8 cellular contexts compared by ENCODE assay signal in genomic region chr13:60654405-60654804, GRCh38.
DNase-seq lines count a peak whose midpoint lies in the region; ATAC-seq and TF ChIP-seq lines count a peak whose summit lies in the region.

No MANE protein-coding gene starts in this region.

- TF ChIP-seq POLR2A in vagina (IDR thresholded peaks at IDR 0.05): no peak

- H3K9me3 ChIP-seq in vagina: no peaks in the 10 kb centered on the region

- H3K27me3 ChIP-seq in vagina: no peaks in the 10 kb centered on the region

- no peaks in the 10 kb centered on the region for H3K4me1 ChIP-seq in vagina

- no peak for ATAC-seq in GM19397 (IDR thresholded peaks at IDR 0.05; ENCODE audit: unreplicated experiment)
- ATAC-seq in GM21619 (IDR thresholded peaks at IDR 0.05; ENCODE audit: unreplicated experiment): no peak
- no peak for ATAC-seq in HG03108 (IDR thresholded peaks at IDR 0.05; ENCODE audit: unreplicated experiment)

- intact Hi-C loops in vagina (cut with DNase I): no loop called here

- no peak overlapping the region for H3K27ac ChIP-seq in vagina

- H3K36me3 ChIP-seq in vagina: no peaks in the 10 kb centered on the region

- H3K4me3 ChIP-seq in GM12864 (ENCODE audit: low read depth, low read length) (no peak overlapping the region), epithelial cell of esophagus (ENCODE audit: low read length) (no peak overlapping the region), vagina (no peak overlapping the region)

- TF ChIP-seq CTCF in GM12864 (IDR thresholded peaks at IDR 0.05; ENCODE audit: low read depth, low read length, missing control alignments) (peak; percentile 21), epithelial cell of esophagus (IDR thresholded peaks at IDR 0.05; ENCODE audit: insufficient read depth, low read depth, low read length, missing control alignments) (peak; percentile 90), vagina (IDR thresholded peaks at IDR 0.05) (peak in 1 of 3 experiments; percentile 27)

- no peak for DNase-seq in GM12864 (ENCODE audit: low read depth)
- peak; percentile 16 to 58 for DNase-seq in NCI-H526 (lab: John Stamatoyannopoulos, UW)
- peak; percentile 64 for DNase-seq in epithelial cell of esophagus (ENCODE audit: low read depth)
- peak; percentile 33 for DNase-seq in occipital lobe (lab: John Stamatoyannopoulos, UW)
- DNase-seq in vagina (ENCODE audit: extremely low spot score in 2 of 2): no peak

Comparison
In these comparisons a context has a peak if more than half of its experiments do, and no peak if none do; other contexts are left out.
1. DNase-seq: peak in NCI-H526 (2 of 2), epithelial cell of esophagus (single experiment) and occipital lobe (single experiment); none in GM12864 (single experiment) and vagina (0 of 2).